Comparison of ENCODE assay signal across 16 cellular contexts in the genomic region with DNA sequence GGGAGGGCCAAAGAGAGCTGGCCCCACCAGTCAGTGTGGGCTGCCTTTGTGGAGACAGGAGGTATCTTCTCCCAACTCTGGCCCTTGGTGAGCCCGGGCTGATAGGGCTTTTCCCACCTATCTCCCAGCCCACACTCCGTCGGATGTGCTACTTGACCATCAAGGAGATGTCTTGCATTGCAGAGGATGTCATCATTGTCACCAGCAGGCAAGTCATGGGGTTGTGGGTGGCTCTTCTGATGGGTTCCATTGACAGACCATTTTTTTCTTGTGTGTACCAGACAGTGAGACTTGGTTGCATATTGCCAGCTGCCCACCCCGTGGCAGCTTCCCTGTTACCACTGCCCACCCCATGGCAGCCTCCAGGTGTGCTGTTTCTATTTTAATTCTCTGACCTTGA. TPM values are rescaled to one million over a fixed set of nuclear protein-coding genes. Genes with fewer than 3 reads are reported as not detected.
A peak's percentile ranks its signal among the peaks of the same experiment; 100 is the strongest.
DNase-seq lines count a peak whose midpoint lies in the region; ATAC-seq and TF ChIP-seq lines count a peak whose summit lies in the region.
"Had no signal": no experiment of that assay in that cellular context is flagged by ENCODE, and none has a peak within 500 bp of the region (broad histone marks: within the 10 kb centered on the region; RNA-seq: fewer than 3 reads in every experiment).

No MANE protein-coding gene starts in this region.

- BruUV-seq in MCF 10A (replicated peaks; lab: Mats Ljungman, UMichigan) = no TSS peak

- no peak for TF ChIP-seq CTCF in MCF 10A (IDR thresholded peaks at IDR 0.05; ENCODE audit: unreplicated experiment)
- TF ChIP-seq CTCF in breast epithelium (IDR thresholded peaks at IDR 0.05) = no peak
- TF ChIP-seq CTCF in RWPE1 (conservative IDR thresholded peaks at IDR 0.05; ENCODE audit: low read depth) = no peak
- no peak for TF ChIP-seq CTCF in CD14-positive monocyte (IDR thresholded peaks at IDR 0.05)

- no peaks in the 10 kb centered on the region for H3K27me3 ChIP-seq in breast epithelium

- no peak for ATAC-seq in activated CD8-positive, alpha-beta memory T cell treated with anti-CD3 and anti-CD28 coated beads, Interleukin-2, amount 10 ng/mL, durations not matched to agents 7 days and 5 days
- ATAC-seq in GM18867 (IDR thresholded peaks at IDR 0.05; ENCODE audit: unreplicated experiment) = no peak

- H3K36me3 ChIP-seq in breast epithelium = peaks cover 25% of the 10 kb centered on the region

- no peak overlapping the region for H3K27ac ChIP-seq in breast epithelium
- H3K27ac ChIP-seq in RWPE1 = peak overlapping the region; percentile 29

- intact Hi-C loops in MCF 10A (cut with micrococcal nuclease) = no loop called here
- intact Hi-C loops in breast epithelium (cut with DNase I; ENCODE audit: low total_unique reads) = no loop called here
- intact Hi-C loops in CD14-positive monocyte (cut with micrococcal nuclease) = no loop called here

- peak overlapping the region; percentile 42 for H3K27ac Mint-ChIP-seq in MCF 10A (ENCODE audit: low read depth, unreplicated experiment)
- no peak overlapping the region for H3K27ac Mint-ChIP-seq in activated CD8-positive, alpha-beta memory T cell treated with anti-CD3 and anti-CD28 coated beads, Interleukin-2, amount 10 ng/mL, durations not matched to agents 7 days and 5 days
- H3K27ac Mint-ChIP-seq in CD14-positive monocyte = peak overlapping the region in 2 of 7 donors; percentile 2 to 50

- H3K4me1 ChIP-seq in breast epithelium = peaks cover 0 to 4% of the 10 kb centered on the region in 2 donors

- peaks cover 19% of the 10 kb centered on the region for H3K4me1 Mint-ChIP-seq in MCF 10A (ENCODE audit: insufficient read depth, unreplicated experiment)
- peaks cover 31% of the 10 kb centered on the region for H3K4me1 Mint-ChIP-seq in activated CD8-positive, alpha-beta memory T cell treated with anti-CD3 and anti-CD28 coated beads, Interleukin-2, amount 10 ng/mL, durations not matched to agents 7 days and 5 days
- H3K4me1 Mint-ChIP-seq in CD14-positive monocyte = peaks cover 21% of the 10 kb centered on the region

- H3K9me3 Mint-ChIP-seq in MCF 10A (ENCODE audit: unreplicated experiment) (no peaks in the 10 kb centered on the region), CD14-positive monocyte (no peaks in the 10 kb centered on the region)
- H3K9me3 Mint-ChIP-seq in activated CD8-positive, alpha-beta memory T cell treated with anti-CD3 and anti-CD28 coated beads, Interleukin-2, amount 10 ng/mL, durations not matched to agents 7 days and 5 days (ENCODE audit: low read depth) = no peaks in the 10 kb centered on the region
- H3K9me3 Mint-ChIP-seq: CD4-positive, CD25-positive, alpha-beta regulatory T cell had no signal

- H3K36me3 Mint-ChIP-seq in MCF 10A (ENCODE audit: insufficient read depth, unreplicated experiment) = peaks cover 77% of the 10 kb centered on the region
- H3K36me3 Mint-ChIP-seq in activated CD8-positive, alpha-beta memory T cell treated with anti-CD3 and anti-CD28 coated beads, Interleukin-2, amount 10 ng/mL, durations not matched to agents 7 days and 5 days = peaks cover 52% of the 10 kb centered on the region
- H3K36me3 Mint-ChIP-seq in CD14-positive monocyte = peaks cover 61 to 67% of the 10 kb centered on the region in 2 donors

- CTCF ChIA-PET in MCF 10A (lab: Yijun Ruan, JAX) = interaction anchor here (0.6 to 1.6 kb wide), 4 partner anchors 22 to 471 kb away, joined by 3 to 7 read pairs (median 3); a partner anchor contains a TSS
- CTCF ChIA-PET in RWPE1 (lab: Yijun Ruan, JAX) = interaction anchor here (0.6 kb wide), 1 partner anchor 284 kb away, joined by 3 read pairs; no protein-coding TSS in a partner anchor
- CTCF ChIA-PET in activated CD8-positive, alpha-beta memory T cell treated with anti-CD3 and anti-CD28 coated beads, Interleukin-2, amount 10 ng/mL, durations not matched to agents 7 days and 5 days (lab: Charles Lee) = interaction anchor here (0.9 to 1.9 kb wide), 3 partner anchors 25 to 283 kb away, joined by 4 to 9 read pairs (median 6); no protein-coding TSS in a partner anchor

- H3K4me3 Mint-ChIP-seq in MCF 10A (ENCODE audit: unreplicated experiment) (no peak overlapping the region), CD14-positive monocyte (no peak overlapping the region)
- no peak overlapping the region for H3K4me3 Mint-ChIP-seq in activated CD8-positive, alpha-beta memory T cell treated with anti-CD3 and anti-CD28 coated beads, Interleukin-2, amount 10 ng/mL, durations not matched to agents 7 days and 5 days

- H3K4me3 ChIP-seq in breast epithelium = no peak overlapping the region

- TF ChIP-seq POLR2A in breast epithelium (IDR thresholded peaks at IDR 0.05) (no peak), erythroblast (IDR thresholded peaks at IDR 0.05; ENCODE audit: low read length) (no peak)

- DNase-seq in MCF 10A (ENCODE audit: unreplicated experiment) (no peak), breast epithelium (ENCODE audit: low spot score in 2 of 2) (no peak), RWPE1 (ENCODE audit: low spot score) (no peak), erythroblast (lab: John Stamatoyannopoulos, UW) (peak; percentile 34 to 71), CD14-positive monocyte (ENCODE audit: low spot score) (no peak)
- DNase-seq in activated CD8-positive, alpha-beta memory T cell treated with anti-CD3 and anti-CD28 coated beads, Interleukin-2, amount 10 ng/mL, durations not matched to agents 7 days and 5 days = no peak
- DNase-seq: CD4-positive, CD25-positive, alpha-beta regulatory T cell; DMS53; H7; NCI-H1417; NCI-H187 treated with DMSO at 0.1 percent for 48 hours; NCI-H526 treated with DMSO at 0.1 percent for 48 hours; NK-92 treated with Interleukin-12 subunit alpha and Interleukin-12 subunit beta, amount 100 ng/mL, for 24 hours; OCI-M1; RPMI8226 had no signal

- H3K27me3 Mint-ChIP-seq in MCF 10A (ENCODE audit: insufficient read depth, unreplicated experiment) (no peaks in the 10 kb centered on the region), CD14-positive monocyte (ENCODE audit: low read depth in 3 of 3) (peaks cover 0 to 5% (median 3%) of the 10 kb centered on the region in 3 donors)
- no peaks in the 10 kb centered on the region for H3K27me3 Mint-ChIP-seq in activated CD8-positive, alpha-beta memory T cell treated with anti-CD3 and anti-CD28 coated beads, Interleukin-2, amount 10 ng/mL, durations not matched to agents 7 days and 5 days
- H3K27me3 Mint-ChIP-seq: CD4-positive, CD25-positive, alpha-beta regulatory T cell had no signal

- no peaks in the 10 kb centered on the region for H3K9me3 ChIP-seq in breast epithelium

- POLR2A ChIA-PET in MCF 10A (lab: Yijun Ruan, JAX) = interaction anchor here (2.1 kb wide), 1 partner anchor 186 kb away, joined by 9 read pairs; a partner anchor contains a TSS
- POLR2A ChIA-PET in RWPE1 (lab: Yijun Ruan, JAX; ENCODE audit: low non-redundant PET) = interaction anchor here (0.6 kb wide), 1 partner anchor 401 kb away, joined by 3 read pairs; no protein-coding TSS in a partner anchor

RNA-seq across cellular contexts. Expression of a gene that starts 3.3 kb away (rescaled TPM):
- total RNA-seq in MCF 10A (2022) (225 and 298 TPM in 2 replicates), breast epithelium (100 to 1,000 TPM in 2 of 3 donors, 10 to 100 TPM in 1; 82.6 to 121 (median 102) TPM)
- total RNA-seq in activated CD8-positive, alpha-beta memory T cell treated with anti-CD3 and anti-CD28 coated beads, Interleukin-2, amount 10 ng/mL, durations not matched to agents 7 days and 5 days = 100 to 1,000 TPM; 130 to 141 TPM
- 10 to 100 TPM; 59.9 to 94.5 TPM for polyA plus RNA-seq in CD14-positive monocyte

RNA-seq across cellular contexts. Expression of a gene that starts 25.9 kb away (rescaled TPM):
- total RNA-seq in MCF 10A (2022) (29.4 and 42.8 TPM in 2 replicates), breast epithelium (10 to 100 TPM; 32.3 to 40.5 (median 32.8) TPM)
- total RNA-seq in activated CD8-positive, alpha-beta memory T cell treated with anti-CD3 and anti-CD28 coated beads, Interleukin-2, amount 10 ng/mL, durations not matched to agents 7 days and 5 days = 10 to 100 TPM; 43.4 to 52.1 TPM
- polyA plus RNA-seq in CD14-positive monocyte = 10 to 100 TPM; 18.0 to 23.0 TPM

Comparison
In these comparisons a context has a peak if more than half of its experiments do, and no peak if none do; other contexts are left out.
1. DNase-seq: peak in erythroblast (2 of 2); none in MCF 10A (single experiment), breast epithelium (0 of 2), RWPE1 (single experiment), activated CD8-positive, alpha-beta memory T cell treated with anti-CD3 and anti-CD28 coated beads, Interleukin-2, amount 10 ng/mL, durations not matched to agents 7 days and 5 days (single experiment) and CD14-positive monocyte (single experiment).